1 cellular context compared by ENCODE assay signal in genomic region chr3:184017672-184018423, GRCh38.
A peak's percentile ranks its signal among the peaks of the same experiment; 100 is the strongest.
TF ChIP-seq lines count a peak whose summit lies in the region.

ABCC5 (minus strand) TSS chr3:184017884; CDS start chr3:184014392, 3,492 bp downstream.

TF ChIP-seq in HepG2, 621 proteins besides CTCF, POLR2A, EP300 and RAD21 (continued from another document and continues in another):
- TF ChIP-seq ZNF280D (CRISPR knock-in tag; IDR thresholded peaks at IDR 0.05) (no peak), ELF3 (CRISPR knock-in tag; IDR thresholded peaks at IDR 0.05) (no peak; the same call in 1 of the 2 replicates), FOXM1 (CRISPR knock-in tag; IDR thresholded peaks at IDR 0.05) (no peak), ZNF382 (CRISPR knock-in tag; IDR thresholded peaks at IDR 0.05; ENCODE audit: borderline replicate concordance) (no peak), DMTF1 (CRISPR knock-in tag; IDR thresholded peaks at IDR 0.05) (no peak; the same call in 1 of the 2 replicates), ISX (CRISPR knock-in tag; conservative IDR thresholded peaks at IDR 0.05) (no peak), ZNF557 (CRISPR knock-in tag; IDR thresholded peaks at IDR 0.05) (no peak), TBP (CRISPR knock-in tag; IDR thresholded peaks at IDR 0.05) (no peak), HMGA1 (CRISPR knock-in tag; conservative IDR thresholded peaks at IDR 0.05) (no peak), ZBTB4 (CRISPR knock-in tag; IDR thresholded peaks at IDR 0.05; ENCODE audit: borderline replicate concordance) (peak; percentile 75; the same call in 1 of the 2 replicates), EEA1 (CRISPR knock-in tag; IDR thresholded peaks at IDR 0.05; ENCODE audit: borderline replicate concordance) (peak; percentile 37; the same call in 1 of the 2 replicates), TEAD3 (CRISPR knock-in tag; optimal IDR thresholded peaks at IDR 0.05; ENCODE audit: borderline replicate concordance) (peak; percentile 62), EED (CRISPR knock-in tag; IDR thresholded peaks at IDR 0.05) (no peak; the same call in 1 of the 2 replicates), ZNF274 (CRISPR knock-in tag; IDR thresholded peaks at IDR 0.05) (no peak), AGO1 (IDR thresholded peaks at IDR 0.05; ENCODE audit: low read depth, low read length, poor library complexity, severe bottlenecking) (peak; percentile 65), ZNF644 (CRISPR knock-in tag; IDR thresholded peaks at IDR 0.05; ENCODE audit: low read depth) (no peak), ZNF225 (CRISPR knock-in tag; IDR thresholded peaks at IDR 0.05) (peak; percentile 42), ZNF230 (CRISPR knock-in tag; IDR thresholded peaks at IDR 0.05) (peak; percentile 70; the same call in 1 of the 2 replicates), ZNF747 (CRISPR knock-in tag; IDR thresholded peaks at IDR 0.05; ENCODE audit: borderline replicate concordance) (0 out of 2 replicates have a peak, but pooled peaks have one; percentile 14), PHF8 (CRISPR knock-in tag; IDR thresholded peaks at IDR 0.05) (peak; percentile 95), PRPF4 (IDR thresholded peaks at IDR 0.05; ENCODE audit: low read depth, low read length, poor library complexity, severe bottlenecking) (no peak), ZNF816 (CRISPR knock-in tag; IDR thresholded peaks at IDR 0.05; ENCODE audit: borderline replicate concordance) (no peak), ZKSCAN5 (CRISPR knock-in tag; IDR thresholded peaks at IDR 0.05) (no peak), LCORL (IDR thresholded peaks at IDR 0.05) (no peak), LCORL (CRISPR knock-in tag; IDR thresholded peaks at IDR 0.05) (no peak), ATF1 (CRISPR knock-in tag; IDR thresholded peaks at IDR 0.05) (no peak), E2F5 (CRISPR knock-in tag; conservative IDR thresholded peaks at IDR 0.05) (no peak), HOXD1 (CRISPR knock-in tag; IDR thresholded peaks at IDR 0.05) (no peak), DNMT1 (CRISPR knock-in tag; IDR thresholded peaks at IDR 0.05) (no peak; the same call in none of the 2 replicates), PRMT3 (CRISPR knock-in tag; IDR thresholded peaks at IDR 0.05; ENCODE audit: borderline replicate concordance, low read depth) (no peak), DR1 (CRISPR knock-in tag; IDR thresholded peaks at IDR 0.05) (peak; percentile 83; the same call in 1 of the 2 replicates)
- TF ChIP-seq, protein P1, sequence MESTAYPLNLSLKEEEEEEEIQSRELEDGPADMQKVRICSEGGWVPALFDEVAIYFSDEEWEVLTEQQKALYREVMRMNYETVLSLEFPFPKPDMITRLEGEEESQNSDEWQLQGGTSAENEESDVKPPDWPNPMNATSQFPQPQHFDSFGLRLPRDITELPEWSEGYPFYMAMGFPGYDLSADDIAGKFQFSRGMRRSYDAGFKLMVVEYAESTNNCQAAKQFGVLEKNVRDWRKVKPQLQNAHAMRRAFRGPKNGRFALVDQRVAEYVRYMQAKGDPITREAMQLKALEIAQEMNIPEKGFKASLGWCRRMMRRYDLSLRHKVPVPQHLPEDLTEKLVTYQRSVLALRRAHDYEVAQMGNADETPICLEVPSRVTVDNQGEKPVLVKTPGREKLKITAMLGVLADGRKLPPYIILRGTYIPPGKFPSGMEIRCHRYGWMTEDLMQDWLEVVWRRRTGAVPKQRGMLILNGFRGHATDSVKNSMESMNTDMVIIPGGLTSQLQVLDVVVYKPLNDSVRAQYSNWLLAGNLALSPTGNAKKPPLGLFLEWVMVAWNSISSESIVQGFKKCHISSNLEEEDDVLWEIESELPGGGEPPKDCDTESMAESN (CRISPR knock-in tag; conservative IDR thresholded peaks at IDR 0.05), result no peak
- TF ChIP-seq, protein P2, sequence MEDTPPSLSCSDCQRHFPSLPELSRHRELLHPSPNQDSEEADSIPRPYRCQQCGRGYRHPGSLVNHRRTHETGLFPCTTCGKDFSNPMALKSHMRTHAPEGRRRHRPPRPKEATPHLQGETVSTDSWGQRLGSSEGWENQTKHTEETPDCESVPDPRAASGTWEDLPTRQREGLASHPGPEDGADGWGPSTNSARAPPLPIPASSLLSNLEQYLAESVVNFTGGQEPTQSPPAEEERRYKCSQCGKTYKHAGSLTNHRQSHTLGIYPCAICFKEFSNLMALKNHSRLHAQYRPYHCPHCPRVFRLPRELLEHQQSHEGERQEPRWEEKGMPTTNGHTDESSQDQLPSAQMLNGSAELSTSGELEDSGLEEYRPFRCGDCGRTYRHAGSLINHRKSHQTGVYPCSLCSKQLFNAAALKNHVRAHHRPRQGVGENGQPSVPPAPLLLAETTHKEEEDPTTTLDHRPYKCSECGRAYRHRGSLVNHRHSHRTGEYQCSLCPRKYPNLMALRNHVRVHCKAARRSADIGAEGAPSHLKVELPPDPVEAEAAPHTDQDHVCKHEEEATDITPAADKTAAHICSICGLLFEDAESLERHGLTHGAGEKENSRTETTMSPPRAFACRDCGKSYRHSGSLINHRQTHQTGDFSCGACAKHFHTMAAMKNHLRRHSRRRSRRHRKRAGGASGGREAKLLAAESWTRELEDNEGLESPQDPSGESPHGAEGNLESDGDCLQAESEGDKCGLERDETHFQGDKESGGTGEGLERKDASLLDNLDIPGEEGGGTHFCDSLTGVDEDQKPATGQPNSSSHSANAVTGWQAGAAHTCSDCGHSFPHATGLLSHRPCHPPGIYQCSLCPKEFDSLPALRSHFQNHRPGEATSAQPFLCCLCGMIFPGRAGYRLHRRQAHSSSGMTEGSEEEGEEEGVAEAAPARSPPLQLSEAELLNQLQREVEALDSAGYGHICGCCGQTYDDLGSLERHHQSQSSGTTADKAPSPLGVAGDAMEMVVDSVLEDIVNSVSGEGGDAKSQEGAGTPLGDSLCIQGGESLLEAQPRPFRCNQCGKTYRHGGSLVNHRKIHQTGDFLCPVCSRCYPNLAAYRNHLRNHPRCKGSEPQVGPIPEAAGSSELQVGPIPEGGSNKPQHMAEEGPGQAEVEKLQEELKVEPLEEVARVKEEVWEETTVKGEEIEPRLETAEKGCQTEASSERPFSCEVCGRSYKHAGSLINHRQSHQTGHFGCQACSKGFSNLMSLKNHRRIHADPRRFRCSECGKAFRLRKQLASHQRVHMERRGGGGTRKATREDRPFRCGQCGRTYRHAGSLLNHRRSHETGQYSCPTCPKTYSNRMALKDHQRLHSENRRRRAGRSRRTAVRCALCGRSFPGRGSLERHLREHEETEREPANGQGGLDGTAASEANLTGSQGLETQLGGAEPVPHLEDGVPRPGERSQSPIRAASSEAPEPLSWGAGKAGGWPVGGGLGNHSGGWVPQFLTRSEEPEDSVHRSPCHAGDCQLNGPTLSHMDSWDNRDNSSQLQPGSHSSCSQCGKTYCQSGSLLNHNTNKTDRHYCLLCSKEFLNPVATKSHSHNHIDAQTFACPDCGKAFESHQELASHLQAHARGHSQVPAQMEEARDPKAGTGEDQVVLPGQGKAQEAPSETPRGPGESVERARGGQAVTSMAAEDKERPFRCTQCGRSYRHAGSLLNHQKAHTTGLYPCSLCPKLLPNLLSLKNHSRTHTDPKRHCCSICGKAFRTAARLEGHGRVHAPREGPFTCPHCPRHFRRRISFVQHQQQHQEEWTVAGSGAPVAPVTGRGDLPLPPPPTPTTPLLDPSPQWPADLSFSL (CRISPR knock-in tag; IDR thresholded peaks at IDR 0.05), result no peak
- TF ChIP-seq, protein P3, sequence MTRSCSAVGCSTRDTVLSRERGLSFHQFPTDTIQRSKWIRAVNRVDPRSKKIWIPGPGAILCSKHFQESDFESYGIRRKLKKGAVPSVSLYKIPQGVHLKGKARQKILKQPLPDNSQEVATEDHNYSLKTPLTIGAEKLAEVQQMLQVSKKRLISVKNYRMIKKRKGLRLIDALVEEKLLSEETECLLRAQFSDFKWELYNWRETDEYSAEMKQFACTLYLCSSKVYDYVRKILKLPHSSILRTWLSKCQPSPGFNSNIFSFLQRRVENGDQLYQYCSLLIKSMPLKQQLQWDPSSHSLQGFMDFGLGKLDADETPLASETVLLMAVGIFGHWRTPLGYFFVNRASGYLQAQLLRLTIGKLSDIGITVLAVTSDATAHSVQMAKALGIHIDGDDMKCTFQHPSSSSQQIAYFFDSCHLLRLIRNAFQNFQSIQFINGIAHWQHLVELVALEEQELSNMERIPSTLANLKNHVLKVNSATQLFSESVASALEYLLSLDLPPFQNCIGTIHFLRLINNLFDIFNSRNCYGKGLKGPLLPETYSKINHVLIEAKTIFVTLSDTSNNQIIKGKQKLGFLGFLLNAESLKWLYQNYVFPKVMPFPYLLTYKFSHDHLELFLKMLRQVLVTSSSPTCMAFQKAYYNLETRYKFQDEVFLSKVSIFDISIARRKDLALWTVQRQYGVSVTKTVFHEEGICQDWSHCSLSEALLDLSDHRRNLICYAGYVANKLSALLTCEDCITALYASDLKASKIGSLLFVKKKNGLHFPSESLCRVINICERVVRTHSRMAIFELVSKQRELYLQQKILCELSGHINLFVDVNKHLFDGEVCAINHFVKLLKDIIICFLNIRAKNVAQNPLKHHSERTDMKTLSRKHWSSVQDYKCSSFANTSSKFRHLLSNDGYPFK (CRISPR knock-in tag; IDR thresholded peaks at IDR 0.05; ENCODE audit: borderline replicate concordance), result peak; percentile 46; the same call in 1 of the 2 replicates
- TF ChIP-seq, protein P4, sequence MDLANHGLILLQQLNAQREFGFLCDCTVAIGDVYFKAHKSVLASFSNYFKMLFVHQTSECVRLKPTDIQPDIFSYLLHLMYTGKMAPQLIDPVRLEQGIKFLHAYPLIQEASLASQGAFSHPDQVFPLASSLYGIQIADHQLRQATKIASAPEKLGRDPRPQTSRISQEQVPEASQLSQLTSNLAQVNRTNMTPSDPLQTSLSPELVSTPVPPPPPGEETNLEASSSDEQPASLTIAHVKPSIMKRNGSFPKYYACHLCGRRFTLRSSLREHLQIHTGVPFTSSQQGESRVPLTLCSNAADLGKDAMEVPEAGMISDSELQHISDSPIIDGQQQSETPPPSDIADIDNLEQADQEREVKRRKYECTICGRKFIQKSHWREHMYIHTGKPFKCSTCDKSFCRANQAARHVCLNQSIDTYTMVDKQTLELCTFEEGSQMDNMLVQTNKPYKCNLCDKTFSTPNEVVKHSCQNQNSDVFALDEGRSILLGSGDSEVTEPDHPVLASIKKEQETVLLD (CRISPR knock-in tag; IDR thresholded peaks at IDR 0.05; ENCODE audit: low read depth), result no peak; the same call in 1 of the 2 replicates
